ENCODE assay signal across 21 cellular contexts in the genomic region with DNA sequence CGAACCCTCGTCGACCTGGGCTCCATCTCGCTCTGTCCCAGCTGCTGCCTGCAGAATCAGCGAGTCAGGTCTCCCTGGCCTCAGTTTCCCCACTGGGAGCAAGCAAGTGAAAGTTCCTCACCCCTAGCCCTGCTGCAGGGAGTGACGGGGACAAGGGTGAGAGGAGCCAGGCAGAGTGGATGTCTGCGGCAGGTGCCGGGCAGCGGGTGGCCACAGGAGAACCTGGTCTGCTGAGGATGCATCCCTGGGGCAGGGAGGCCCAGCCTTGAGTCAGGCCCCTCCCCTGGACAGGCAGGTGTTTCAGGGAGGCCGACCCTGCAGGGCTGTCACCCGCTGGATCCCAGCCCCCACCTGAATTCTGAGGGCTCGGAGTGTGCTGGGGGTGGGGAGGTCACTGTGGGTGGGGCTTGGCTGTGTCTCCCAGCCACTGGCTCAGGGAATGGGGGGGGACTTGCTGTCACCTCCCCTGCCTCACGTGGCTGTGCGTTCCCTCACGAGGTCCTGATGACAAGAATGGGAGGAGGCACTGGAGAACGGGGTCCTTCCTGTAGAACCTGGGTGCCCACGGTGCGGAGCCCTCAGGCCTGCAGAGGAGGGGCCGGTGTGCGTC. TPM values are rescaled to one million over a fixed set of nuclear protein-coding genes. Genes with fewer than 3 reads are reported as not detected.
"Had no signal": no experiment of that assay in that cellular context is flagged by ENCODE, and none has a peak within 500 bp of the region (broad histone marks: within the 10 kb centered on the region; RNA-seq: fewer than 3 reads in every experiment).

No MANE protein-coding gene starts in this region.

- ATAC-seq: activated CD8-positive, alpha-beta memory T cell treated with anti-CD3 and anti-CD28 coated beads, Interleukin-2, amount 10 ng/mL, durations not matched to agents 7 days and 5 days; left lobe of liver; naive thymus-derived CD4-positive, alpha-beta T cell; upper lobe of right lung had no signal

- DNase-seq: activated CD4-positive, alpha-beta memory T cell treated with anti-CD3 and anti-CD28 coated beads, Interleukin-2, amount 10 ng/mL, durations not matched to agents 7 days and 5 days; activated CD4-positive, alpha-beta T cell treated with anti-CD3 and anti-CD28 coated beads, Interleukin-2, amount 10 ng/mL, durations not matched to agents 24 days and 14 days; activated CD8-positive, alpha-beta memory T cell treated with anti-CD3 and anti-CD28 coated beads, Interleukin-2, amount 10 ng/mL, durations not matched to agents 7 days and 5 days; activated effector memory CD4-positive, alpha-beta T cell treated with anti-CD3 and anti-CD28 coated beads, Interleukin-2, amount 50 U/mL, for 16 hours; activated naive CD4-positive, alpha-beta T cell treated with anti-CD3 and anti-CD28 coated beads, Interleukin-2, amount 10 ng/mL, durations not matched to agents 7 days and 5 days; activated T-cell treated with anti-CD3 and anti-CD28 coated beads for 4 hours; amygdala; effector CD4-positive, alpha-beta T cell; kidney; naive thymus-derived CD4-positive, alpha-beta T cell; posterior cingulate gyrus; stimulated activated CD4-positive, alpha-beta T cell treated with anti-CD3 and anti-CD28 coated beads, Interleukin-2, amount 100 ng/mL, for 48 hours; stimulated activated CD8-positive, alpha-beta memory T cell treated with anti-CD3 and anti-CD28 coated beads, Interleukin-4, amount 100 ng/mL, for 48 hours; stimulated activated naive CD4-positive, alpha-beta T cell; upper lobe of right lung had no signal

RNA-seq across cellular contexts. Expression of a gene that starts 35.9 kb away (rescaled TPM):
- total RNA-seq: activated CD4-positive, alpha-beta memory T cell treated with anti-CD3 and anti-CD28 coated beads, Interleukin-2, amount 10 ng/mL, durations not matched to agents 7 days and 5 days; activated CD4-positive, alpha-beta T cell treated with anti-CD3 and anti-CD28 coated beads, Interleukin-2, amount 10 ng/mL, durations not matched to agents 24 days and 14 days; activated CD8-positive, alpha-beta memory T cell treated with anti-CD3 and anti-CD28 coated beads, Interleukin-2, amount 10 ng/mL, durations not matched to agents 7 days and 5 days; fibroblast of villous mesenchyme; lung microvascular endothelial cell; naive thymus-derived CD4-positive, alpha-beta T cell; neural crest cell; omental fat pad had no signal

RNA-seq across cellular contexts. Expression of a gene that starts 57.2 kb away (rescaled TPM):
- total RNA-seq: activated CD4-positive, alpha-beta memory T cell treated with anti-CD3 and anti-CD28 coated beads, Interleukin-2, amount 10 ng/mL, durations not matched to agents 7 days and 5 days; activated CD4-positive, alpha-beta T cell treated with anti-CD3 and anti-CD28 coated beads, Interleukin-2, amount 10 ng/mL, durations not matched to agents 24 days and 14 days; activated CD8-positive, alpha-beta memory T cell treated with anti-CD3 and anti-CD28 coated beads, Interleukin-2, amount 10 ng/mL, durations not matched to agents 7 days and 5 days; epithelial cell of proximal tubule; fibroblast of villous mesenchyme; omental fat pad had no signal
